22 cellular contexts compared by ENCODE assay signal in the genomic region with DNA sequence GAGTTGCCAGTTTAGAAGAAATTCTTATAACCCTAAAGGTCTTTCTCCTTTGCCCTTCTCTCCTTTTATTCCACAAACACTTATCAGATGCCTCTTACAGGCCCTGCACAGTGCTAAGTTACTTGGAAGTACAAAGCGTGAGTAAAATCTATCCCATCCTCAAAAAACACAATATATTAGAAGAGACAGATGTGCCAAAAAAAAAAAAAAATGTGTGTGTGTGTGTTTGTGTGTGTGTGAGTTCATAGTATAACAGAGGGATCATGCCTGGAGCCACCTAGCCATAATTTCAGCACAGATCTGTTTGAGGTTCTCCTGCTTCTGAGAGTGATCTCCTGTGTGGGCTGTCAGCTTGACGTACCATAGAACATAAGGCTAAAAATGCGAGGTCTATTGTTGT. TPM values are rescaled to one million over a fixed set of nuclear protein-coding genes. Genes with fewer than 3 reads are reported as not detected.
DNase-seq lines count a peak whose midpoint lies in the region; ATAC-seq, FAIRE-seq and TF ChIP-seq lines count a peak whose summit lies in the region.
"Had no signal": no experiment of that assay in that cellular context is flagged by ENCODE, and none has a peak within 500 bp of the region (broad histone marks: within the 10 kb centered on the region; RNA-seq: fewer than 3 reads in every experiment).

No MANE protein-coding gene starts in this region.

- CTCF ChIA-PET in HepG2 (lab: Yijun Ruan, JAX; ENCODE audit: low intra/inter-chr PET ratio, low total read pairs) = no interaction called here
- CTCF ChIA-PET in K562 (lab: Yijun Ruan, JAX; ENCODE audit: low intra/inter-chr PET ratio) = no interaction called here

- H3K36me3 Mint-ChIP-seq in stimulated activated naive B cell treated with anti-CD40 and anti-IgM and Interleukin-4, amounts not matched to agents 10 μg/mL and 1 μg/mL and 100 μg/mL, for 72 hours = no peaks in the 10 kb centered on the region
- H3K36me3 Mint-ChIP-seq: neural progenitor cell had no signal

- peaks cover 53 to 73% of the 10 kb centered on the region in 2 donors for H3K4me1 Mint-ChIP-seq in stimulated activated naive B cell treated with anti-CD40 and anti-IgM and Interleukin-4, amounts not matched to agents 10 μg/mL and 1 μg/mL and 100 μg/mL, for 72 hours

- no peaks in the 10 kb centered on the region for H4K20me1 ChIP-seq in HepG2 (ENCODE audit: insufficient read depth, low read length)
- H4K20me1 ChIP-seq in K562 (replicated peaks; ENCODE audit: control insufficient read depth, insufficient read depth, low read length) = peaks cover 10% of the 10 kb centered on the region

- ATAC-seq in HepG2 (no peak), right lobe of liver (no peak), K562 (no peak), HG03439 (IDR thresholded peaks at IDR 0.05; ENCODE audit: unreplicated experiment) (no peak)
- ATAC-seq in stimulated activated naive B cell treated with anti-CD40 and anti-IgM and Interleukin-4, amounts not matched to agents 10 μg/mL and 1 μg/mL and 100 μg/mL, for 72 hours (replicated peaks) = no peak

- BruUV-seq in HepG2 (replicated peaks; lab: Mats Ljungman, UMichigan) (no TSS peak), K562 (replicated peaks; lab: Mats Ljungman, UMichigan) (no TSS peak)

- no peak for TF ChIP-seq EP300 in HepG2 (IDR thresholded peaks at IDR 0.05; ENCODE audit: low read depth in 2 of 2, low read length in 2 of 2)
- TF ChIP-seq EP300 in HepG2 (CRISPR knock-in tag; IDR thresholded peaks at IDR 0.05; ENCODE audit: borderline replicate concordance) = no peak
- TF ChIP-seq EP300 in K562 (IDR thresholded peaks at IDR 0.05; ENCODE audit: low read length) = no peak

- H3K27ac ChIP-seq in HepG2 (ENCODE audit: extremely low read length, insufficient read depth, low read length) (no peak overlapping the region), right lobe of liver (no peak overlapping the region), K562 (ENCODE audit: extremely low read depth, low read depth, low read length) (peak overlapping the region; percentile 58; the same call in 2 of the 3 replicates)
- H3K27ac ChIP-seq: 22Rv1, cardiac muscle cell, neural progenitor cell, SJCRH30 had no signal

- no peaks in the 10 kb centered on the region for H3K9me3 Mint-ChIP-seq in stimulated activated naive B cell treated with anti-CD40 and anti-IgM and Interleukin-4, amounts not matched to agents 10 μg/mL and 1 μg/mL and 100 μg/mL, for 72 hours
- H3K9me3 Mint-ChIP-seq: activated CD4-positive, alpha-beta T cell treated with anti-CD3 and anti-CD28 coated beads, Interleukin-2, amount 10 ng/mL, durations not matched to agents 7 days and 5 days; neural progenitor cell had no signal

- WGBS in HepG2 (ENCODE audit: low lambda C conversion rate) = 98% methylated on average over 3 of the region's 3 CpGs
- WGBS in right lobe of liver (ENCODE audit: insufficient coverage, low coverage, low lambda C conversion rate, missing lambda C conversion rate) = 79% methylated on average over 3 of the region's 3 CpGs
- 26% methylated on average over 3 of the region's 3 CpGs for WGBS in K562 (ENCODE audit: insufficient coverage, low coverage, missing lambda C conversion rate)

- H3K27me3 ChIP-seq in HepG2 (ENCODE audit: control insufficient read depth in 1 of 2, insufficient read depth in 2 of 2, low read length in 2 of 2) (no peaks in the 10 kb centered on the region), right lobe of liver (no peaks in the 10 kb centered on the region), K562 (ENCODE audit: control insufficient read depth in 2 of 2, insufficient read depth in 2 of 2, low read length in 2 of 2) (no peaks in the 10 kb centered on the region)
- H3K27me3 ChIP-seq: cardiac muscle cell, neural progenitor cell, SJCRH30 had no signal

- TF ChIP-seq CTCF in HepG2 (CRISPR knock-in tag; IDR thresholded peaks at IDR 0.05) (no peak), right lobe of liver (IDR thresholded peaks at IDR 0.05) (no peak), K562 (IDR thresholded peaks at IDR 0.05 in 2 of 3, conservative IDR thresholded peaks at IDR 0.05 in 1 of 3; ENCODE audit: insufficient read depth in 2 of 3, low read depth in 1 of 3, low read length in 3 of 3) (0 out of 6 replicates have a peak, but pooled peaks of 1 of the 3 experiments have one; percentile 2)

- peaks cover 72% of the 10 kb centered on the region for H3K4me1 ChIP-seq in HepG2 (ENCODE audit: insufficient read depth, low read length)
- H3K4me1 ChIP-seq in right lobe of liver = peaks cover 0 to 33% (median 9%) of the 10 kb centered on the region in 4 donors
- H3K4me1 ChIP-seq in K562 (replicated peaks in 1 of 2; ENCODE audit: control insufficient read depth in 2 of 2, insufficient read depth in 2 of 2, low read length in 2 of 2) = peaks cover 22 to 78% of the 10 kb centered on the region in 2 experiments

- FAIRE-seq in HepG2 (lab: Jason Lieb, UNC) = peak; percentile 30
- FAIRE-seq in K562 (lab: Jason Lieb, UNC) = peak; percentile 42
- FAIRE-seq: RCC 7860 had no signal

- H3K4me3 ChIP-seq in HepG2 (replicated peaks in 1 of 3; ENCODE audit: insufficient read depth in 1 of 3, low read depth in 2 of 3, low read length in 3 of 3) (no peak overlapping the region), right lobe of liver (no peak overlapping the region), K562 (no peak overlapping the region)
- H3K4me3 ChIP-seq: cardiac muscle cell, lung, neural progenitor cell, SJCRH30 had no signal

- peaks cover 2% of the 10 kb centered on the region for H3K9me1 ChIP-seq in K562 (ENCODE audit: control insufficient read depth, insufficient read depth, low read length)

- peak overlapping the region; percentile 49 for H3K27ac Mint-ChIP-seq in stimulated activated naive B cell treated with anti-CD40 and anti-IgM and Interleukin-4, amounts not matched to agents 10 μg/mL and 1 μg/mL and 100 μg/mL, for 72 hours
- H3K27ac Mint-ChIP-seq: neural progenitor cell had no signal

- H3K4me3 Mint-ChIP-seq in stimulated activated naive B cell treated with anti-CD40 and anti-IgM and Interleukin-4, amounts not matched to agents 10 μg/mL and 1 μg/mL and 100 μg/mL, for 72 hours = no peak overlapping the region
- H3K4me3 Mint-ChIP-seq: neural progenitor cell had no signal

- H3K9ac ChIP-seq in HepG2 (ENCODE audit: insufficient read depth, low read depth, low read length) (no peak overlapping the region), K562 (ENCODE audit: insufficient read depth in 1 of 2, low read depth in 2 of 2, low read length in 2 of 2) (peak overlapping the region in 1 of 2 experiments; percentile 24; a peak in 2 of 4 replicates)
- H3K9ac ChIP-seq: neural progenitor cell had no signal

- H3K9me3 ChIP-seq in HepG2 (ENCODE audit: low read length) = no peaks in the 10 kb centered on the region
- H3K9me3 ChIP-seq in right lobe of liver = no peaks in the 10 kb centered on the region
- no peaks in the 10 kb centered on the region for H3K9me3 ChIP-seq in K562 (replicated peaks; ENCODE audit: control insufficient read depth, insufficient read depth, low read depth, low read length)
- H3K9me3 ChIP-seq: SJCRH30 had no signal

- intact Hi-C loops in HepG2 (cut with micrococcal nuclease; ENCODE audit: unreplicated experiment) (no loop called here), right lobe of liver (cut with DNase I) (no loop called here), K562 (cut with micrococcal nuclease) (no loop called here)

- H3K4me2 ChIP-seq in HepG2 (ENCODE audit: low read depth, low read length) = no peak overlapping the region
- peak overlapping the region; percentile 44 for H3K4me2 ChIP-seq in K562 (ENCODE audit: insufficient read depth, low read length)
- H3K4me2 ChIP-seq: neural progenitor cell had no signal

- TF ChIP-seq RAD21 in HepG2 (CRISPR knock-in tag; IDR thresholded peaks at IDR 0.05) = no peak
- no peak for TF ChIP-seq RAD21 in K562 (CRISPR knock-in tag; conservative IDR thresholded peaks at IDR 0.05 in 1 of 2, IDR thresholded peaks at IDR 0.05 in 1 of 2)

- no peaks in the 10 kb centered on the region for H3K36me3 ChIP-seq in HepG2 (replicated peaks in 1 of 2; ENCODE audit: control insufficient read depth in 1 of 2, insufficient read depth in 2 of 2, low read length in 2 of 2)
- H3K36me3 ChIP-seq in right lobe of liver = no peaks in the 10 kb centered on the region
- H3K36me3 ChIP-seq in K562 (ENCODE audit: control insufficient read depth, insufficient read depth, low read length) = no peaks in the 10 kb centered on the region; the same call in 1 of the 3 replicates
- H3K36me3 ChIP-seq: cardiac muscle cell, neural progenitor cell, SJCRH30 had no signal

- peak; percentile 16 for DNase-seq in NCI-H2171 treated with DMSO at 0.1 percent for 48 hours (lab: John Stamatoyannopoulos, UW)
- DNase-seq in NCI-H2171 (lab: John Stamatoyannopoulos, UW) = no peak
- DNase-seq in HepG2 (ENCODE audit: low spot score) = no peak
- no peak for DNase-seq in right lobe of liver
- no peak for DNase-seq in K562 (ENCODE audit: extremely low read depth in 1 of 4, low spot score in 3 of 4)
- no peak for DNase-seq in stimulated activated naive B cell treated with anti-CD40 and anti-IgM and Interleukin-4, amounts not matched to agents 10 μg/mL and 1 μg/mL and 100 μg/mL, for 72 hours
- DNase-seq in stimulated activated CD4-positive, alpha-beta T cell treated with anti-CD3 and anti-CD28 coated beads, Interleukin-4, amount 100 ng/mL, for 4 hours = no peak
- DNase-seq: activated CD4-positive, alpha-beta T cell treated with anti-CD3 and anti-CD28 coated beads, Interleukin-2, amount 10 ng/mL, durations not matched to agents 7 days and 5 days; activated gamma-delta T cell; anterior cingulate cortex; COR-L47; DMS79 treated with DMSO at 0.1 percent for 48 hours; Kasumi-1; kidney glomerular epithelial cell; NCI-H1694; SJCRH30 had no signal

- POLR2A ChIA-PET in HepG2 (lab: Yijun Ruan, JAX) = no interaction called here
- POLR2A ChIA-PET in K562 (lab: Yijun Ruan, JAX) = interaction anchor here (0.9 to 2.6 kb wide), 2 partner anchors 11 to 57 kb away, joined by 3 to 8 read pairs; no protein-coding TSS in a partner anchor

- in situ Hi-C loops in HepG2 (cut with HindIII; ENCODE audit: extremely low pct_ligation_motif_present, low pct_unique_long_range_greater_than_20kb) = no loop called here
- in situ Hi-C loops in K562 (cut with MboI) = no loop called here

- H3K27me3 Mint-ChIP-seq in stimulated activated naive B cell treated with anti-CD40 and anti-IgM and Interleukin-4, amounts not matched to agents 10 μg/mL and 1 μg/mL and 100 μg/mL, for 72 hours = no peaks in the 10 kb centered on the region
- H3K27me3 Mint-ChIP-seq: activated CD4-positive, alpha-beta T cell treated with anti-CD3 and anti-CD28 coated beads, Interleukin-2, amount 10 ng/mL, durations not matched to agents 7 days and 5 days had no signal

- TF ChIP-seq POLR2A in HepG2 (IDR thresholded peaks at IDR 0.05; ENCODE audit: insufficient read depth in 1 of 2, low read depth in 2 of 2, low read length in 2 of 2) (no peak), right lobe of liver (IDR thresholded peaks at IDR 0.05) (no peak), K562 (conservative IDR thresholded peaks at IDR 0.05) (no peak)

- H3K79me2 ChIP-seq in HepG2 (ENCODE audit: insufficient read depth, low read length) (peaks cover 90% of the 10 kb centered on the region), K562 (ENCODE audit: control insufficient read depth, insufficient read depth, low read length) (peaks cover 95% of the 10 kb centered on the region)

- H2AFZ ChIP-seq in HepG2 (ENCODE audit: low read length) = no peak overlapping the region
- no peak overlapping the region for H2AFZ ChIP-seq in K562 (ENCODE audit: low read depth, low read length)
- H2AFZ ChIP-seq: neural progenitor cell had no signal

RNA-seq across cellular contexts. Expression of gene FAM20B, which starts 5.0 kb away (rescaled TPM):
- total RNA-seq in HepG2 (2016; rRNA removed; fragmentation: Illumina TruSeq; extraction: Trizol) (26.9 and 34.3 TPM in 2 replicates), right lobe of liver (10 to 100 TPM; 14.7 to 19.6 (median 17.1) TPM), K562 (2014; rRNA removed) (28.9 and 32.8 TPM in 2 replicates), K562 (2014; rRNA removed; fragmentation: Illumina TruSeq; extraction: Trizol) (63.8 and 70.0 TPM in 2 replicates), K562 (2015; rRNA removed; fragmentation: Illumina TruSeq; extraction: Trizol) (51.2 and 56.6 TPM in 2 replicates), K562 (2021) (61.3 and 67.5 TPM in 2 replicates)
- total RNA-seq in HepG2 (2016; cell fraction: cytosol; rRNA removed; fragmentation: Illumina TruSeq; extraction: Trizol; ENCODE audit: low read depth) = 17.9 and 21.4 TPM in 2 replicates
- 29.6 and 30.0 TPM in 2 replicates for total RNA-seq in HepG2 (2016; cell fraction: insoluble cytoplasmic fraction; rRNA removed; fragmentation: Illumina TruSeq; extraction: Trizol)
- 27.6 and 35.5 TPM in 2 replicates for total RNA-seq in HepG2 (2016; cell fraction: membrane; rRNA removed; fragmentation: Illumina TruSeq; extraction: Trizol)
- total RNA-seq in HepG2 (2016; cell fraction: nucleus; rRNA removed; fragmentation: Illumina TruSeq; extraction: Trizol) = 19.6 and 20.8 TPM in 2 replicates
- polyA plus RNA-seq in HepG2 (2011; rRNA removed) (13.4 and 13.8 TPM in 2 replicates), K562 (2011; rRNA removed) (45.5 and 47.7 TPM in 2 replicates), K562 (2014; fragmentation: Illumina TruSeq; extraction: Trizol) (37.7 and 42.9 TPM in 2 replicates), K562 (2014; fragmentation: Nextera tagmentation; extraction: Ambion mirVana) (10 to 100 TPM in 1 of 2 experiments, 1 to 10 TPM in 1; 7.2 to 10.7 TPM), K562 (2014; rRNA removed) (25.5 and 29.2 TPM in 2 replicates)
- polyA plus RNA-seq in HepG2 (2011; cell fraction: cytosol; rRNA removed) = 10.4 and 13.6 TPM in 2 replicates
- 4.9 and 6.1 TPM in 2 replicates for polyA plus RNA-seq in HepG2 (2011; cell fraction: nucleus; rRNA removed)
- polyA plus RNA-seq in HepG2 (2012) = 15.3 and 18.2 TPM in 2 replicates
- 4.5 and 5.0 TPM in 2 replicates for polyA plus RNA-seq in HepG2 (2016; cell fraction: cytosol; fragmentation: Illumina TruSeq; extraction: Trizol; ENCODE audit: low read depth)
- 22.3 and 22.7 TPM in 2 replicates for polyA plus RNA-seq in HepG2 (2016; cell fraction: insoluble cytoplasmic fraction; fragmentation: Illumina TruSeq; extraction: Trizol; ENCODE audit: low read depth)
- polyA plus RNA-seq in HepG2 (2016; cell fraction: membrane; fragmentation: Illumina TruSeq; extraction: Trizol; ENCODE audit: low read depth) = 15.3 and 16.4 TPM in 2 replicates
- polyA plus RNA-seq in HepG2 (2016; cell fraction: nucleus; fragmentation: Illumina TruSeq; extraction: Trizol; ENCODE audit: insufficient read depth, low read depth) = 19.1 and 20.1 TPM in 2 replicates
- polyA minus RNA-seq in HepG2 (2011; rRNA and poly(A)+ RNA removed; ENCODE audit: low replicate concordance) = 35.0 and 64.9 TPM in 2 replicates
- polyA minus RNA-seq in HepG2 (2011; cell fraction: cytosol; rRNA and poly(A)+ RNA removed) = 19.3 and 22.5 TPM in 2 replicates
- polyA minus RNA-seq in HepG2 (2011; cell fraction: nucleus; rRNA and poly(A)+ RNA removed) = 13.1 and 15.4 TPM in 2 replicates
- 56.4 and 57.9 TPM in 2 replicates for total RNA-seq in K562 (2011; cell fraction: chromatin; rRNA removed; ENCODE audit: low replicate concordance)
- 30.9 and 35.8 TPM in 2 replicates for total RNA-seq in K562 (2011; cell fraction: nucleolus; rRNA removed)
- 54.3 and 85.3 TPM in 2 replicates for total RNA-seq in K562 (2011; cell fraction: nucleoplasm; rRNA removed)
- 16.7 and 30.0 TPM in 2 replicates for polyA plus RNA-seq in K562 (2011; cell fraction: cytosol; rRNA removed)
- polyA plus RNA-seq in K562 (2011; cell fraction: nucleus; rRNA removed) = 16.0 and 22.1 TPM in 2 replicates
- 24.4 and 27.6 TPM in 2 replicates for polyA plus RNA-seq in K562 (2012)
- polyA minus RNA-seq in K562 (2011; rRNA and poly(A)+ RNA removed) = 106 and 108 TPM in 2 replicates
- polyA minus RNA-seq in K562 (2011; cell fraction: cytosol; rRNA and poly(A)+ RNA removed) = 36.5 and 48.0 TPM in 2 replicates
- polyA minus RNA-seq in K562 (2011; cell fraction: nucleus; rRNA and poly(A)+ RNA removed) = 9.8 and 19.0 TPM in 2 replicates

RNA-seq across cellular contexts. Expression of gene TOR3A, which starts 51.2 kb away (rescaled TPM):
- total RNA-seq in HepG2 (2016; rRNA removed; fragmentation: Illumina TruSeq; extraction: Trizol) (21.2 and 28.4 TPM in 2 replicates), right lobe of liver (10 to 100 TPM in 4 of 6 experiments, 1 to 10 TPM in 2; 4.7 to 52.8 (median 13.1) TPM), K562 (2014; rRNA removed) (85.5 and 99.4 TPM in 2 replicates), K562 (2014; rRNA removed; fragmentation: Illumina TruSeq; extraction: Trizol) (30.7 and 33.8 TPM in 2 replicates), K562 (2015; rRNA removed; fragmentation: Illumina TruSeq; extraction: Trizol) (38.9 and 39.7 TPM in 2 replicates), K562 (2021) (56.4 and 57.5 TPM in 2 replicates)
- total RNA-seq in HepG2 (2016; cell fraction: cytosol; rRNA removed; fragmentation: Illumina TruSeq; extraction: Trizol; ENCODE audit: low read depth) = 7.9 and 11.8 TPM in 2 replicates
- 19.8 and 28.6 TPM in 2 replicates for total RNA-seq in HepG2 (2016; cell fraction: insoluble cytoplasmic fraction; rRNA removed; fragmentation: Illumina TruSeq; extraction: Trizol)
- 19.8 and 22.1 TPM in 2 replicates for total RNA-seq in HepG2 (2016; cell fraction: membrane; rRNA removed; fragmentation: Illumina TruSeq; extraction: Trizol)
- total RNA-seq in HepG2 (2016; cell fraction: nucleus; rRNA removed; fragmentation: Illumina TruSeq; extraction: Trizol) = 31.0 and 31.1 TPM in 2 replicates
- polyA plus RNA-seq in HepG2 (2011; rRNA removed) (14.7 and 19.0 TPM in 2 replicates), K562 (2011; rRNA removed) (35.9 and 39.0 TPM in 2 replicates), K562 (2014; fragmentation: Illumina TruSeq; extraction: Trizol) (52.4 and 53.1 TPM in 2 replicates), K562 (2014; fragmentation: Nextera tagmentation; extraction: Ambion mirVana) (10 to 100 TPM in 1 of 2 experiments, 1 to 10 TPM in 1; 7.9 to 13.0 TPM), K562 (2014; rRNA removed) (94.5 and 94.7 TPM in 2 replicates)
- 13.8 and 15.5 TPM in 2 replicates for polyA plus RNA-seq in HepG2 (2011; cell fraction: cytosol; rRNA removed)
- polyA plus RNA-seq in HepG2 (2011; cell fraction: nucleus; rRNA removed) = 14.5 and 18.5 TPM in 2 replicates
- polyA plus RNA-seq in HepG2 (2012) = 19.9 and 27.3 TPM in 2 replicates
- 9.2 and 13.1 TPM in 2 replicates for polyA plus RNA-seq in HepG2 (2016; cell fraction: cytosol; fragmentation: Illumina TruSeq; extraction: Trizol; ENCODE audit: low read depth)
- polyA plus RNA-seq in HepG2 (2016; cell fraction: insoluble cytoplasmic fraction; fragmentation: Illumina TruSeq; extraction: Trizol; ENCODE audit: low read depth) = 22.9 and 23.5 TPM in 2 replicates
- polyA plus RNA-seq in HepG2 (2016; cell fraction: membrane; fragmentation: Illumina TruSeq; extraction: Trizol; ENCODE audit: low read depth) = 16.3 and 19.2 TPM in 2 replicates
- polyA plus RNA-seq in HepG2 (2016; cell fraction: nucleus; fragmentation: Illumina TruSeq; extraction: Trizol; ENCODE audit: insufficient read depth, low read depth) = 57.8 and 63.2 TPM in 2 replicates
- polyA minus RNA-seq in HepG2 (2011; rRNA and poly(A)+ RNA removed; ENCODE audit: low replicate concordance) = 37.3 and 96.0 TPM in 2 replicates
- 9.6 and 11.3 TPM in 2 replicates for polyA minus RNA-seq in HepG2 (2011; cell fraction: cytosol; rRNA and poly(A)+ RNA removed)
- 7.3 and 11.7 TPM in 2 replicates for polyA minus RNA-seq in HepG2 (2011; cell fraction: nucleus; rRNA and poly(A)+ RNA removed)
- total RNA-seq in K562 (2011; cell fraction: chromatin; rRNA removed; ENCODE audit: low replicate concordance) = 35.1 and 99.5 TPM in 2 replicates
- 118 and 119 TPM in 2 replicates for total RNA-seq in K562 (2011; cell fraction: nucleolus; rRNA removed)
- total RNA-seq in K562 (2011; cell fraction: nucleoplasm; rRNA removed) = 78.9 and 84.8 TPM in 2 replicates
- polyA plus RNA-seq in K562 (2011; cell fraction: cytosol; rRNA removed) = 46.7 and 101 TPM in 2 replicates
- 32.1 and 53.1 TPM in 2 replicates for polyA plus RNA-seq in K562 (2011; cell fraction: nucleus; rRNA removed)
- polyA plus RNA-seq in K562 (2012) = 40.2 and 44.0 TPM in 2 replicates
- polyA minus RNA-seq in K562 (2011; rRNA and poly(A)+ RNA removed) = 39.1 and 54.9 TPM in 2 replicates
- polyA minus RNA-seq in K562 (2011; cell fraction: cytosol; rRNA and poly(A)+ RNA removed) = 30.2 and 38.8 TPM in 2 replicates
- polyA minus RNA-seq in K562 (2011; cell fraction: nucleus; rRNA and poly(A)+ RNA removed) = 23.4 and 26.4 TPM in 2 replicates
